Comparison of ENCODE assay signal across 8 cellular contexts in genomic region chr17:60599620-60600489, GRCh38. TPM values are rescaled to one million over a fixed set of nuclear protein-coding genes. Genes with fewer than 3 reads are reported as not detected.
A peak's percentile ranks its signal among the peaks of the same experiment; 100 is the strongest.
DNase-seq lines count a peak whose midpoint lies in the region; ATAC-seq and TF ChIP-seq lines count a peak whose summit lies in the region.

PPM1D (plus strand) TSS chr17:60600193; CDS start chr17:60600415, 222 bp downstream.

- peaks cover 26% of the 10 kb centered on the region for H3K4me1 Mint-ChIP-seq in T-helper 17 cell
- peaks cover 26% of the 10 kb centered on the region for H3K4me1 Mint-ChIP-seq in progenitor cell of endocrine pancreas (ENCODE audit: low read depth)

- H3K36me3 ChIP-seq in left ventricle myocardium inferior (no peaks in the 10 kb centered on the region), upper lobe of right lung (no peaks in the 10 kb centered on the region)

- peak within 1 kb of the TSS; percentile 95 for H3K27ac Mint-ChIP-seq in T-helper 17 cell
- H3K27ac Mint-ChIP-seq in progenitor cell of endocrine pancreas, result peak within 1 kb of the TSS; percentile 99

- H3K4me1 ChIP-seq in left ventricle myocardium inferior (peaks cover 54% of the 10 kb centered on the region), upper lobe of right lung (peaks cover 24% of the 10 kb centered on the region)

- ATAC-seq in GM18502 (IDR thresholded peaks at IDR 0.05; ENCODE audit: poor library complexity, unreplicated experiment) (peak; percentile 93), HG02943 (IDR thresholded peaks at IDR 0.05; ENCODE audit: low read depth, unreplicated experiment) (peak; percentile 89), T-helper 17 cell (peak; percentile 95), upper lobe of right lung (peak; percentile 97)

- intact Hi-C loops in left ventricle myocardium inferior (cut with micrococcal nuclease) (no loop called here), upper lobe of right lung (cut with DNase I) (no loop called here)

- H3K27me3 Mint-ChIP-seq in T-helper 17 cell (no peaks in the 10 kb centered on the region), progenitor cell of endocrine pancreas (peaks cover 8% of the 10 kb centered on the region)

- H3K4me3 Mint-ChIP-seq in T-helper 17 cell (peak within 1 kb of the TSS; percentile 95), progenitor cell of endocrine pancreas (ENCODE audit: low read depth) (peak within 1 kb of the TSS; percentile 98)

- H3K9me3 Mint-ChIP-seq in progenitor cell of endocrine pancreas (ENCODE audit: low read depth), result no peaks in the 10 kb centered on the region

- H3K9me3 ChIP-seq in T-helper 17 cell (ENCODE audit: control insufficient read depth, low read length, poor library complexity, severe bottlenecking) (no peaks in the 10 kb centered on the region), left ventricle myocardium inferior (replicated peaks) (no peaks in the 10 kb centered on the region), upper lobe of right lung (no peaks in the 10 kb centered on the region)

- H3K36me3 Mint-ChIP-seq in T-helper 17 cell (ENCODE audit: low read depth), result no peaks in the 10 kb centered on the region
- H3K36me3 Mint-ChIP-seq in progenitor cell of endocrine pancreas (ENCODE audit: insufficient read depth), result no peaks in the 10 kb centered on the region

- H3K27ac ChIP-seq in left ventricle myocardium inferior (replicated peaks) (peak within 1 kb of the TSS; percentile 99), upper lobe of right lung (peak within 1 kb of the TSS; percentile 98)

- TF ChIP-seq CTCF in left ventricle myocardium inferior (IDR thresholded peaks at IDR 0.05; ENCODE audit: borderline replicate concordance) (no peak), progenitor cell of endocrine pancreas (IDR thresholded peaks at IDR 0.05; ENCODE audit: unreplicated experiment) (no peak), upper lobe of right lung (IDR thresholded peaks at IDR 0.05) (no peak)

- H3K27me3 ChIP-seq in left ventricle myocardium inferior (ENCODE audit: low read depth) (no peaks in the 10 kb centered on the region), upper lobe of right lung (no peaks in the 10 kb centered on the region)

- DNase-seq in NCI-H187 (lab: John Stamatoyannopoulos, UW) (peak; percentile 97), T-helper 17 cell (peak; percentile 94 to 96 (median 96)), amygdala (lab: John Stamatoyannopoulos, UW) (peak; percentile 91 to 99 (median 97)), left ventricle myocardium inferior (peak; percentile 100), progenitor cell of endocrine pancreas (ENCODE audit: low spot score, unreplicated experiment) (peak; percentile 96), upper lobe of right lung (peak; percentile 100)

- H3K4me3 ChIP-seq in left ventricle myocardium inferior (peak within 1 kb of the TSS; percentile 93), upper lobe of right lung (peak within 1 kb of the TSS; percentile 97)

RNA-seq across cellular contexts. Expression of gene PPM1D, which starts in this region (rescaled TPM):
- total RNA-seq in T-helper 17 cell (10 to 100 TPM; 20.0 to 24.5 TPM), left ventricle myocardium inferior (6.8 TPM), progenitor cell of endocrine pancreas (20.8 and 21.2 TPM in 2 replicates), upper lobe of right lung (22.3 TPM)

Comparison
In these comparisons a context has a peak if more than half of its experiments do, and no peak if none do; other contexts are left out.
1. Peak in every context shown above with its lines: DNase-seq, ATAC-seq, H3K4me3 ChIP-seq and H3K27ac ChIP-seq.